ENCODE assay signal across 1 cellular context in genomic region chr2:215430528-215431187, GRCh38.
TF ChIP-seq lines count a peak whose summit lies in the region.

No MANE protein-coding gene starts in this region.

TF ChIP-seq in A549, 52 proteins besides CTCF, POLR2A, EP300 and RAD21 (continued from another document):
- TF ChIP-seq PBX3 (IDR thresholded peaks at IDR 0.05) = no peak
- TF ChIP-seq REST (IDR thresholded peaks at IDR 0.05) = no peak
- TF ChIP-seq HEYL (CRISPR knock-in tag; IDR thresholded peaks at IDR 0.05) = no peak
- TF ChIP-seq EHMT2 (IDR thresholded peaks at IDR 0.05; ENCODE audit: low read depth) = no peak
- TF ChIP-seq USF2 (IDR thresholded peaks at IDR 0.05) = no peak
- TF ChIP-seq E2F6 (IDR thresholded peaks at IDR 0.05; ENCODE audit: borderline replicate concordance, low read depth) = no peak
- no peak for TF ChIP-seq HES2 (IDR thresholded peaks at IDR 0.05)
- no peak for TF ChIP-seq RCOR1 (IDR thresholded peaks at IDR 0.05; ENCODE audit: low read depth, low read length)
- no peak for TF ChIP-seq CHD2 (IDR thresholded peaks at IDR 0.05; ENCODE audit: low read length, partially characterized antibody)
- no peak for TF ChIP-seq ZNF302 (CRISPR knock-in tag; IDR thresholded peaks at IDR 0.05)
